9 cellular contexts compared by ENCODE assay signal in the genomic region with DNA sequence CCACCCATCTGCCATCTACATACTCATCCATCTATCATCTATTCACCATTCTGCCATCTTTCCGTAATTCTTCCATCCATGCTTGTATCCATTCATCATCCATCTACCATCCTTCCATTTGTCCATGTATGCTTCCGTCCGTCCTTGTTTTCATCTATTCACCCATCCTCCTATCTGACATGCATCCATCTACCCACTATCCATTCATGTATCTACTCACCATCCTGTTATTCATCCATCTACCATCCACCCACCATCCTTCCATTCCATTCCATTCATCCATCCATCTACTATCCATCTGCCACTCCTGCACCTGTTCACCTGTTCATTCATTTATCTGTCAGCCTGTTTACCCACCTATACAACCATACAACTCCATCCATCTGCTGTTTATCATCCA.
"Had no signal": no experiment of that assay in that cellular context is flagged by ENCODE, and none has a peak within 500 bp of the region (broad histone marks: within the 10 kb centered on the region; RNA-seq: fewer than 3 reads in every experiment).

No MANE protein-coding gene starts in this region.

- FAIRE-seq: H1, H54 had no signal

- DNase-seq: H9, HCEC 1CT, HFFc6, Kasumi-1, KG1 had no signal

- H3K4me3 ChIP-seq: GM23338 had no signal

- ATAC-seq: GM23338 had no signal

- H3K27ac ChIP-seq: HL-60 had no signal

- H2AFZ ChIP-seq: GM23338 had no signal

- H3K4me2 ChIP-seq: GM23338 had no signal
